In genomic region chr9:79572891-79573696, GRCh38 we compare ENCODE assay signal across 8 cellular contexts. TPM values are rescaled to one million over a fixed set of nuclear protein-coding genes. Genes with fewer than 3 reads are reported as not detected.
A peak's percentile ranks its signal among the peaks of the same experiment; 100 is the strongest.
DNase-seq lines count a peak whose midpoint lies in the region; ATAC-seq and TF ChIP-seq lines count a peak whose summit lies in the region.

No MANE protein-coding gene starts in this region.

- no peaks in the 10 kb centered on the region for H3K27me3 Mint-ChIP-seq in activated CD4-positive, alpha-beta memory T cell treated with anti-CD3 and anti-CD28 coated beads, Interleukin-2, amount 10 ng/mL, durations not matched to agents 7 days and 5 days

- H3K36me3 Mint-ChIP-seq in activated CD4-positive, alpha-beta memory T cell treated with anti-CD3 and anti-CD28 coated beads, Interleukin-2, amount 10 ng/mL, durations not matched to agents 7 days and 5 days (ENCODE audit: low read depth), result peaks cover 30% of the 10 kb centered on the region
- peaks cover 26% of the 10 kb centered on the region for H3K36me3 Mint-ChIP-seq in stimulated activated effector memory CD8-positive, alpha-beta T cell treated with anti-CD3 and anti-CD28 coated beads, Interleukin-12 subunit alpha, Interleukin-12 subunit beta, amount 100 ng/mL, for 72 hours

- DNase-seq in Ammon's horn (ENCODE audit: low spot score), result peak; percentile 45
- DNase-seq in HL-60 (ENCODE audit: low read depth in 1 of 2, low spot score in 1 of 2), result peak in 1 of 2 experiments; percentile 24
- peak; percentile 65 for DNase-seq in activated CD4-positive, alpha-beta memory T cell treated with anti-CD3 and anti-CD28 coated beads, Interleukin-2, amount 10 ng/mL, durations not matched to agents 7 days and 5 days
- DNase-seq in effector CD8-positive, alpha-beta T cell (lab: John Stamatoyannopoulos, UW), result peak; percentile 64
- peak; percentile 59 to 82 for DNase-seq in stimulated activated effector memory CD8-positive, alpha-beta T cell treated with anti-CD3 and anti-CD28 coated beads, Interleukin-12 subunit alpha, Interleukin-12 subunit beta, amount 100 ng/mL, for 72 hours (ENCODE audit: low spot score in 2 of 2)
- DNase-seq in SIG-M5 treated with dmso at 0.1 percent for 504 hours (lab: John Stamatoyannopoulos, UW; ENCODE audit: unreplicated experiment), result no peak

- H3K27me3 ChIP-seq in HL-60 (ENCODE audit: insufficient read depth, poor library complexity, severe bottlenecking), result no peaks in the 10 kb centered on the region

- CTCF ChIA-PET in activated CD4-positive, alpha-beta memory T cell treated with anti-CD3 and anti-CD28 coated beads, Interleukin-2, amount 10 ng/mL, durations not matched to agents 7 days and 5 days (lab: Charles Lee), result interaction anchor here (0.7 kb wide), 1 partner anchor 96 kb away, joined by 3 read pairs; no protein-coding TSS in a partner anchor

- ATAC-seq in stimulated activated effector memory CD8-positive, alpha-beta T cell treated with anti-CD3 and anti-CD28 coated beads, Interleukin-12 subunit alpha, Interleukin-12 subunit beta, amount 100 ng/mL, for 72 hours, result no peak
- ATAC-seq in GM21367 (IDR thresholded peaks at IDR 0.05; ENCODE audit: unreplicated experiment), result no peak

- peak overlapping the region; percentile 52 for H3K4me3 ChIP-seq in HL-60 (replicated peaks; ENCODE audit: insufficient read depth, low read length)
- peak overlapping the region; percentile 90 for H3K4me3 ChIP-seq in mesodermal cell (ENCODE audit: extremely low read depth, insufficient read depth, low read length, poor library complexity, severe bottlenecking)

- peaks cover 43% of the 10 kb centered on the region for H3K4me1 Mint-ChIP-seq in activated CD4-positive, alpha-beta memory T cell treated with anti-CD3 and anti-CD28 coated beads, Interleukin-2, amount 10 ng/mL, durations not matched to agents 7 days and 5 days
- peaks cover 49% of the 10 kb centered on the region for H3K4me1 Mint-ChIP-seq in stimulated activated effector memory CD8-positive, alpha-beta T cell treated with anti-CD3 and anti-CD28 coated beads, Interleukin-12 subunit alpha, Interleukin-12 subunit beta, amount 100 ng/mL, for 72 hours

- peaks cover 20% of the 10 kb centered on the region for H3K4me1 ChIP-seq in mesodermal cell (ENCODE audit: control insufficient read depth, insufficient read depth, low read length, poor library complexity, severe bottlenecking)

- no peak for TF ChIP-seq CTCF in HL-60 (IDR thresholded peaks at IDR 0.05; ENCODE audit: insufficient read depth, low read length)

- no peaks in the 10 kb centered on the region for H3K9me3 Mint-ChIP-seq in activated CD4-positive, alpha-beta memory T cell treated with anti-CD3 and anti-CD28 coated beads, Interleukin-2, amount 10 ng/mL, durations not matched to agents 7 days and 5 days
- H3K9me3 Mint-ChIP-seq in stimulated activated effector memory CD8-positive, alpha-beta T cell treated with anti-CD3 and anti-CD28 coated beads, Interleukin-12 subunit alpha, Interleukin-12 subunit beta, amount 100 ng/mL, for 72 hours, result no peaks in the 10 kb centered on the region

- H3K9me3 ChIP-seq in mesodermal cell (ENCODE audit: control insufficient read depth, low read length), result peaks cover 2% of the 10 kb centered on the region

- 0 to 1% methylated on average over 26 to 46 of the region's 96 CpGs for WGBS in mesodermal cell (ENCODE audit: insufficient coverage in 2 of 2), 2 experiments

- H3K27ac Mint-ChIP-seq in activated CD4-positive, alpha-beta memory T cell treated with anti-CD3 and anti-CD28 coated beads, Interleukin-2, amount 10 ng/mL, durations not matched to agents 7 days and 5 days, result peak overlapping the region; percentile 88
- H3K27ac Mint-ChIP-seq in stimulated activated effector memory CD8-positive, alpha-beta T cell treated with anti-CD3 and anti-CD28 coated beads, Interleukin-12 subunit alpha, Interleukin-12 subunit beta, amount 100 ng/mL, for 72 hours, result peak overlapping the region; percentile 95

- POLR2A ChIA-PET in activated CD4-positive, alpha-beta memory T cell treated with anti-CD3 and anti-CD28 coated beads, Interleukin-2, amount 10 ng/mL, durations not matched to agents 7 days and 5 days (lab: Charles Lee), result interaction anchor here (0.7 to 1.8 kb wide), 9 partner anchors 10 to 1276 kb away, joined by 3 to 30 read pairs (median 10); partner anchors contain the start of gene PSAT1

- H3K27ac ChIP-seq in HL-60 (replicated peaks) (peak overlapping the region; percentile 89), mesodermal cell (ENCODE audit: low read depth, low read length, severe bottlenecking) (peak overlapping the region; percentile 89)

- H3K36me3 ChIP-seq in mesodermal cell (ENCODE audit: control insufficient read depth, insufficient read depth, low read length), result peaks cover 17% of the 10 kb centered on the region

- peak overlapping the region; percentile 82 for H3K4me3 Mint-ChIP-seq in activated CD4-positive, alpha-beta memory T cell treated with anti-CD3 and anti-CD28 coated beads, Interleukin-2, amount 10 ng/mL, durations not matched to agents 7 days and 5 days
- no peak overlapping the region for H3K4me3 Mint-ChIP-seq in stimulated activated effector memory CD8-positive, alpha-beta T cell treated with anti-CD3 and anti-CD28 coated beads, Interleukin-12 subunit alpha, Interleukin-12 subunit beta, amount 100 ng/mL, for 72 hours

RNA-seq across cellular contexts. Expression of gene TLE4, which starts 1.3 kb away (rescaled TPM):
- 10 to 100 TPM; 33.3 to 38.3 TPM for total RNA-seq in activated CD4-positive, alpha-beta memory T cell treated with anti-CD3 and anti-CD28 coated beads, Interleukin-2, amount 10 ng/mL, durations not matched to agents 7 days and 5 days
- 52.9 TPM for polyA plus RNA-seq in mesodermal cell (2013, experiment 1 of 2)
- 64.3 TPM for polyA plus RNA-seq in mesodermal cell (2013, experiment 2 of 2)
